In the genomic region with DNA sequence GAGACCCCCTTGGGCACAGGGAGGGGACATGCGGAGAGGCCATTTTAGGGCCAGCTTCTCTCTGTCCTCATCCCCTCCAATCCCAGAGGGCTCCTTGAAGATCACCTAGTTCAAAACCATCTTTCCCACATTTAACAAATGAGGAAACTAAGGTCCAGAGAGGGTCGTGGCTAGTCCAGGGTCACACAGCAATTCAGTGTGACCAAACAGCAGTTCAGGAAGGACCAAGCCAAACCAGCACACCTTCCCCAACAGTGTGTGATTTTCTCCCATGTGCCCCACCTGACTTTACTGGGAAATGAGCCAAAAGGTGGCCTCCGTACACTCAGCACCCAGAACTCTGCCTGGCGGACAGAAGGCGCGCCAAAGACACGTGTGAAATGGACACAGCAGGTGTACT, we compare ENCODE assay signal across 2 cellular contexts.
TF ChIP-seq lines count a peak whose summit lies in the region.

No MANE protein-coding gene starts in this region.

TF ChIP-seq in IMR-90, 13 proteins besides CTCF, POLR2A, EP300 and RAD21:
- TF ChIP-seq RFX5 (IDR thresholded peaks at IDR 0.05; ENCODE audit: low read depth, low read length), result no peak
- TF ChIP-seq RCOR1 (IDR thresholded peaks at IDR 0.05; ENCODE audit: insufficient replicate concordance, low read length), result no peak
- TF ChIP-seq, protein P1, sequence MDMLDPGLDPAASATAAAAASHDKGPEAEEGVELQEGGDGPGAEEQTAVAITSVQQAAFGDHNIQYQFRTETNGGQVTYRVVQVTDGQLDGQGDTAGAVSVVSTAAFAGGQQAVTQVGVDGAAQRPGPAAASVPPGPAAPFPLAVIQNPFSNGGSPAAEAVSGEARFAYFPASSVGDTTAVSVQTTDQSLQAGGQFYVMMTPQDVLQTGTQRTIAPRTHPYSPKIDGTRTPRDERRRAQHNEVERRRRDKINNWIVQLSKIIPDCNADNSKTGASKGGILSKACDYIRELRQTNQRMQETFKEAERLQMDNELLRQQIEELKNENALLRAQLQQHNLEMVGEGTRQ (IDR thresholded peaks at IDR 0.05; ENCODE audit: low read depth, low read length), result no peak

TF ChIP-seq in H1, 55 proteins besides CTCF, POLR2A, EP300 and RAD21:
- TF ChIP-seq KDM1A (IDR thresholded peaks at IDR 0.05; ENCODE audit: borderline replicate concordance, low read length) (peak; percentile 20; the same call in 1 of the 2 replicates), HDAC6 (IDR thresholded peaks at IDR 0.05; ENCODE audit: low read depth, low read length) (no peak)
TF ChIP-seq in H1: peak in this region for 1.
